In the genomic region with DNA sequence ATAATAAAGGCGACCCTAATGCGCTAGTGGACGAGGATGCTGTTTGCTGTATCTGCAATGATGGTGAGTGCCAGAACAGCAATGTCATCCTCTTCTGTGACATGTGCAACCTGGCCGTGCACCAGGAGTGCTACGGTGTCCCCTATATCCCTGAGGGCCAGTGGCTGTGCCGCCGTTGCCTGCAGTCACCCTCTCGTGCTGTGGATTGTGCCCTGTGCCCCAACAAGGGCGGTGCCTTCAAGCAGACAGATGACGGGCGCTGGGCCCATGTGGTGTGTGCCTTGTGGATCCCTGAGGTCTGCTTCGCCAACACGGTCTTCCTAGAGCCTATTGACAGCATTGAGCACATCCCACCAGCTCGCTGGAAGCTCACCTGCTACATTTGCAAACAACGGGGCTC, we compare ENCODE assay signal across 22 cellular contexts. TPM values are rescaled to one million over a fixed set of nuclear protein-coding genes. Genes with fewer than 3 reads are reported as not detected.
A peak's percentile ranks its signal among the peaks of the same experiment; 100 is the strongest.
DNase-seq lines count a peak whose midpoint lies in the region; ATAC-seq and TF ChIP-seq lines count a peak whose summit lies in the region.
"Had no signal": no experiment of that assay in that cellular context is flagged by ENCODE, and none has a peak within 500 bp of the region (broad histone marks: within the 10 kb centered on the region; RNA-seq: fewer than 3 reads in every experiment).

No MANE protein-coding gene starts in this region.

- peak overlapping the region; percentile 66 for H3K27ac Mint-ChIP-seq in activated T-helper 17 cell treated with anti-CD3 and anti-CD28 coated beads, Interleukin-2, amount 50 U/mL, for 72 hours
- H3K27ac Mint-ChIP-seq in endothelial cell (ENCODE audit: unreplicated experiment), result no peak overlapping the region
- H3K27ac Mint-ChIP-seq: H9 had no signal

- no peak overlapping the region for H3K4me3 Mint-ChIP-seq in activated T-helper 17 cell treated with anti-CD3 and anti-CD28 coated beads, Interleukin-2, amount 50 U/mL, for 72 hours
- H3K4me3 Mint-ChIP-seq in endothelial cell (ENCODE audit: unreplicated experiment), result peak overlapping the region; percentile 17
- H3K4me3 Mint-ChIP-seq: CD4-positive, alpha-beta memory T cell; H9 had no signal

- H3K4me1 ChIP-seq in osteoblast (ENCODE audit: insufficient read depth, low read length) (no peaks in the 10 kb centered on the region), adrenal gland (replicated peaks in 1 of 2) (peaks cover 0 to 17% of the 10 kb centered on the region in 2 donors)

- H3K9me3 ChIP-seq in osteoblast (ENCODE audit: low read depth, low read length) (no peaks in the 10 kb centered on the region), adrenal gland (replicated peaks in 1 of 3) (no peaks in the 10 kb centered on the region)

- DNase-seq in endothelial cell (ENCODE audit: low spot score), result no peak
- DNase-seq in osteoblast (ENCODE audit: insufficient read length, low spot score, missing footprints), result peak; percentile 18
- DNase-seq in middle frontal gyrus (ENCODE audit: extremely low spot score, low spot score), result no peak
- no peak for DNase-seq in adrenal gland
- DNase-seq: C1 segment of cervical spinal cord; Calu3; CD4-positive, alpha-beta memory T cell; COR-L47; DMS53; DMS79 treated with DMSO at 0.1 percent for 48 hours; GF-D8; GM23248; H9 had no signal

- no peak overlapping the region for H2AFZ ChIP-seq in osteoblast (ENCODE audit: low read length)
- H2AFZ ChIP-seq: GM23248 had no signal

- peaks cover 51% of the 10 kb centered on the region for H3K79me2 ChIP-seq in osteoblast (ENCODE audit: insufficient read depth, low read length)

- H3K9me3 Mint-ChIP-seq in activated T-helper 17 cell treated with anti-CD3 and anti-CD28 coated beads, Interleukin-2, amount 50 U/mL, for 72 hours, result no peaks in the 10 kb centered on the region
- no peaks in the 10 kb centered on the region for H3K9me3 Mint-ChIP-seq in endothelial cell (ENCODE audit: unreplicated experiment)
- H3K9me3 Mint-ChIP-seq: CD4-positive, alpha-beta memory T cell; H9 had no signal

- no peak overlapping the region for H3K4me2 ChIP-seq in osteoblast (ENCODE audit: insufficient read depth, low read length)

- intact Hi-C loops in adrenal gland (cut with DNase I), result no loop called here

- H3K27me3 ChIP-seq in osteoblast (ENCODE audit: insufficient read depth, low read length) (no peaks in the 10 kb centered on the region), adrenal gland (no peaks in the 10 kb centered on the region)

- no peak overlapping the region for H3K27ac ChIP-seq in osteoblast (ENCODE audit: low read depth, low read length)
- H3K27ac ChIP-seq in adrenal gland, result no peak overlapping the region
- H3K27ac ChIP-seq: GM23248 had no signal

- TF ChIP-seq CTCF in endothelial cell (IDR thresholded peaks at IDR 0.05; ENCODE audit: unreplicated experiment), result no peak
- no peak for TF ChIP-seq CTCF in osteoblast (IDR thresholded peaks at IDR 0.05; ENCODE audit: extremely low read depth, low read depth, low read length)
- no peak for TF ChIP-seq CTCF in adrenal gland (IDR thresholded peaks at IDR 0.05)

- peaks cover 28% of the 10 kb centered on the region for H4K20me1 ChIP-seq in osteoblast (ENCODE audit: insufficient read depth, low read length)

- 89 to 96% (median 93%) methylated on average over 9 to 15 of the region's 15 CpGs for WGBS in adrenal gland, 4 donors

- H3K4me1 Mint-ChIP-seq in activated T-helper 17 cell treated with anti-CD3 and anti-CD28 coated beads, Interleukin-2, amount 50 U/mL, for 72 hours, result peaks cover 21% of the 10 kb centered on the region
- peaks cover 12% of the 10 kb centered on the region for H3K4me1 Mint-ChIP-seq in endothelial cell (ENCODE audit: unreplicated experiment)
- H3K4me1 Mint-ChIP-seq: H9 had no signal

- H3K36me3 Mint-ChIP-seq in activated T-helper 17 cell treated with anti-CD3 and anti-CD28 coated beads, Interleukin-2, amount 50 U/mL, for 72 hours (ENCODE audit: low read depth), result peaks cover 100% of the 10 kb centered on the region
- H3K36me3 Mint-ChIP-seq in endothelial cell (ENCODE audit: low read depth, unreplicated experiment), result peaks cover 57% of the 10 kb centered on the region

- TF ChIP-seq POLR2A in GM18505 (IDR thresholded peaks at IDR 0.05; ENCODE audit: borderline replicate concordance, extremely low read depth, insufficient read depth, insufficient read length) (no peak), adrenal gland (IDR thresholded peaks at IDR 0.05) (no peak)

- no peak for ATAC-seq in activated T-helper 17 cell treated with anti-CD3 and anti-CD28 coated beads, Interleukin-2, amount 50 U/mL, for 72 hours (replicated peaks)
- no peak for ATAC-seq in HG02571 (IDR thresholded peaks at IDR 0.05; ENCODE audit: unreplicated experiment)
- no peak for ATAC-seq in GM18505 (IDR thresholded peaks at IDR 0.05; ENCODE audit: unreplicated experiment)
- ATAC-seq: HCT116 had no signal

- no peaks in the 10 kb centered on the region for H3K27me3 Mint-ChIP-seq in activated T-helper 17 cell treated with anti-CD3 and anti-CD28 coated beads, Interleukin-2, amount 50 U/mL, for 72 hours
- H3K27me3 Mint-ChIP-seq in endothelial cell (ENCODE audit: unreplicated experiment), result peaks cover 2% of the 10 kb centered on the region
- H3K27me3 Mint-ChIP-seq: CD4-positive, alpha-beta memory T cell had no signal

- H3K4me3 ChIP-seq in osteoblast (ENCODE audit: insufficient read depth, low read length), result no peak overlapping the region
- H3K4me3 ChIP-seq in adrenal gland, result no peak overlapping the region
- H3K4me3 ChIP-seq: GM23248 had no signal

- H3K36me3 ChIP-seq in osteoblast (ENCODE audit: insufficient read depth, low read length), result peaks cover 88% of the 10 kb centered on the region
- peaks cover 0 to 90% of the 10 kb centered on the region in 2 donors for H3K36me3 ChIP-seq in adrenal gland (replicated peaks in 1 of 2)

RNA-seq across cellular contexts. Expression of a gene that starts 7.6 kb away (rescaled TPM):
- total RNA-seq in activated T-helper 17 cell treated with anti-CD3 and anti-CD28 coated beads, Interleukin-2, amount 50 U/mL, for 72 hours, result 10 to 100 TPM; 22.7 to 31.0 TPM
- total RNA-seq in endothelial cell (ENCODE audit: unreplicated experiment), result 40.6 TPM
- total RNA-seq in osteoblast, result 14.1 and 14.5 TPM in 2 replicates
- 10 to 100 TPM; 14.0 to 18.7 (median 16.4) TPM for total RNA-seq in adrenal gland
- polyA plus RNA-seq in adrenal gland, result 10 to 100 TPM in 2 of 3 donors, 1 to 10 TPM in 1; 7.4 to 14.6 (median 12.4) TPM

RNA-seq across cellular contexts. Expression of a gene that starts 10.6 kb away (rescaled TPM):
- total RNA-seq in activated T-helper 17 cell treated with anti-CD3 and anti-CD28 coated beads, Interleukin-2, amount 50 U/mL, for 72 hours, result 10 to 100 TPM; 37.4 to 52.3 TPM
- total RNA-seq in endothelial cell (ENCODE audit: unreplicated experiment), result 22.2 TPM
- 24.8 and 25.7 TPM in 2 replicates for total RNA-seq in osteoblast
- 10 to 100 TPM; 13.3 to 34.9 (median 22.0) TPM for total RNA-seq in adrenal gland
- polyA plus RNA-seq in adrenal gland, result 10 to 100 TPM; 16.0 to 25.6 (median 21.2) TPM

RNA-seq across cellular contexts. Expression of a gene that starts 30.6 kb away (rescaled TPM):
- total RNA-seq in activated T-helper 17 cell treated with anti-CD3 and anti-CD28 coated beads, Interleukin-2, amount 50 U/mL, for 72 hours, result 10 to 100 TPM; 23.9 to 75.4 TPM
- total RNA-seq in endothelial cell (ENCODE audit: unreplicated experiment) (6.0 TPM), osteoblast (22.1 and 25.9 TPM in 2 replicates), adrenal gland (100 to 1,000 TPM in 7 of 8 donors, 10 to 100 TPM in 1; 83.1 to 261 (median 176) TPM)
- polyA plus RNA-seq in adrenal gland, result 100 to 1,000 TPM in 2 of 3 donors, 10 to 100 TPM in 1; 51.5 to 281 (median 260) TPM
- total RNA-seq: G401 had no signal

RNA-seq across cellular contexts. Expression of a gene that starts 35.5 kb away (rescaled TPM):
- under 1 TPM; 0.32 to 0.54 TPM for total RNA-seq in activated T-helper 17 cell treated with anti-CD3 and anti-CD28 coated beads, Interleukin-2, amount 50 U/mL, for 72 hours
- total RNA-seq in endothelial cell (ENCODE audit: unreplicated experiment) (0.31 TPM), osteoblast (not detected in 2 replicates), adrenal gland (1 to 10 TPM in 4 of 8 donors, under 1 TPM in 3, not detected in 1; 0.26 to 2.1 (median 1.2) TPM)
- 1 to 10 TPM; 1.6 to 9.2 (median 4.0) TPM for polyA plus RNA-seq in adrenal gland
- total RNA-seq: A172, A673, Calu3, Daoy, GM23248 had no signal
- polyA plus RNA-seq: BJ; CD4-positive, alpha-beta memory T cell; GM23248 had no signal

RNA-seq across cellular contexts. Expression of a gene that starts 53.1 kb away (rescaled TPM):
- total RNA-seq in activated T-helper 17 cell treated with anti-CD3 and anti-CD28 coated beads, Interleukin-2, amount 50 U/mL, for 72 hours, result 10 to 100 TPM; 77.8 to 81.9 TPM
- total RNA-seq in endothelial cell (ENCODE audit: unreplicated experiment), result 35.4 TPM
- 88.4 and 102 TPM in 2 replicates for total RNA-seq in osteoblast
- 100 to 1,000 TPM in 5 of 8 donors, 10 to 100 TPM in 3; 59.1 to 148 (median 122) TPM for total RNA-seq in adrenal gland
- 100 to 1,000 TPM in 2 of 3 donors, 10 to 100 TPM in 1; 49.7 to 133 (median 117) TPM for polyA plus RNA-seq in adrenal gland
